In genomic region chr2:71821856-71822255, GRCh38 we compare ENCODE assay signal across 19 cellular contexts.
DNase-seq lines count a peak whose midpoint lies in the region; ATAC-seq, FAIRE-seq and TF ChIP-seq lines count a peak whose summit lies in the region.
"Had no signal": no experiment of that assay in that cellular context is flagged by ENCODE, and none has a peak within 500 bp of the region (broad histone marks: within the 10 kb centered on the region; RNA-seq: fewer than 3 reads in every experiment).

No MANE protein-coding gene starts in this region.

- no peak overlapping the region for H4K91ac ChIP-seq in IMR-90 (ENCODE audit: insufficient read depth, low read depth, low read length)

- CTCF ChIA-PET in A549 (lab: Yijun Ruan, JAX): no interaction called here
- CTCF ChIA-PET in IMR-90 (lab: Yijun Ruan, JAX): no interaction called here

- in situ Hi-C loops in IMR-90 (cut with MboI; ENCODE audit: low sequenced_read_pairs): no loop called here

- H3K27me3 Mint-ChIP-seq in astrocyte (ENCODE audit: low read depth, unreplicated experiment) (peaks cover 5% of the 10 kb centered on the region), mesothelial cell of epicardium (ENCODE audit: low read depth) (no peaks in the 10 kb centered on the region)
- H3K27me3 Mint-ChIP-seq in stimulated activated naive B cell treated with anti-CD40 and anti-IgM and Interleukin-4, amounts not matched to agents 10 μg/mL and 1 μg/mL and 100 μg/mL, for 72 hours: peaks cover 4 to 7% of the 10 kb centered on the region in 2 donors

- no peak overlapping the region for H4K5ac ChIP-seq in IMR-90 (ENCODE audit: low read depth, low read length)

- no peak overlapping the region for H3K4me3 ChIP-seq in A549
- H3K4me3 ChIP-seq in IMR-90 (ENCODE audit: insufficient read depth, low read depth, low read length): no peak overlapping the region
- H3K4me3 ChIP-seq in astrocyte (ENCODE audit: insufficient read depth, low read depth, low read length): no peak overlapping the region

- dilution Hi-C loops in IMR-90 (cut with HindIII; ENCODE audit: low sequenced_read_pairs, unreplicated experiment): no loop called here

- intact Hi-C loops in IMR-90 (cut with micrococcal nuclease): no loop called here

- no peak overlapping the region for H3K56ac ChIP-seq in IMR-90 (ENCODE audit: extremely low read depth, insufficient read depth, low read length)

- H2BK5ac ChIP-seq in IMR-90 (ENCODE audit: low read depth, low read length, poor library complexity, severe bottlenecking): no peak overlapping the region

- H3K36me3 Mint-ChIP-seq in astrocyte (ENCODE audit: low read depth, unreplicated experiment) (peaks cover 3% of the 10 kb centered on the region), mesothelial cell of epicardium (peaks cover 5% of the 10 kb centered on the region)
- no peaks in the 10 kb centered on the region for H3K36me3 Mint-ChIP-seq in stimulated activated naive B cell treated with anti-CD40 and anti-IgM and Interleukin-4, amounts not matched to agents 10 μg/mL and 1 μg/mL and 100 μg/mL, for 72 hours

- BruUV-seq in IMR-90 (replicated peaks; lab: Mats Ljungman, UMichigan): no TSS peak

- no peak overlapping the region for H2AK9ac ChIP-seq in IMR-90 (replicated peaks; ENCODE audit: low read depth, low read length, poor library complexity)

- H2BK15ac ChIP-seq in IMR-90 (ENCODE audit: low read depth, low read length): no peak overlapping the region

- TF ChIP-seq EP300 in A549 (IDR thresholded peaks at IDR 0.05): no peak

- H3K4me1 ChIP-seq in A549 (no peaks in the 10 kb centered on the region), IMR-90 (ENCODE audit: control insufficient read depth, insufficient read depth, low read length) (no peaks in the 10 kb centered on the region), astrocyte (ENCODE audit: insufficient read depth, low read length) (no peaks in the 10 kb centered on the region)

- TF ChIP-seq RAD21 in A549 (conservative IDR thresholded peaks at IDR 0.05 in 1 of 2, IDR thresholded peaks at IDR 0.05 in 1 of 2) (no peak), IMR-90 (IDR thresholded peaks at IDR 0.05; ENCODE audit: low read length) (no peak)

- H3K4ac ChIP-seq in IMR-90 (ENCODE audit: low read depth, low read length): no peak overlapping the region

- H3K9me3 ChIP-seq in A549 (peaks cover 2% of the 10 kb centered on the region; the same call in 1 of the 3 replicates), IMR-90 (ENCODE audit: control insufficient read depth, insufficient read depth, low read length) (no peaks in the 10 kb centered on the region; the same call in 1 of the 2 replicates), astrocyte (ENCODE audit: insufficient read depth, low read depth, low read length) (no peaks in the 10 kb centered on the region)

- POLR2A ChIA-PET in A549 (lab: Yijun Ruan, JAX) (no interaction called here), IMR-90 (lab: Charles Lee; ENCODE audit: unreplicated experiment) (no interaction called here)

- H3K9ac ChIP-seq in IMR-90 (ENCODE audit: low read depth, low read length) (no peak overlapping the region), astrocyte (ENCODE audit: low read length) (no peak overlapping the region)
- H3K9ac ChIP-seq: KMS-11 had no signal

- no peaks in the 10 kb centered on the region for H3K9me1 ChIP-seq in IMR-90 (ENCODE audit: insufficient read depth, low read length)

- H3K27ac ChIP-seq in A549: no peak overlapping the region
- H3K27ac ChIP-seq in IMR-90 (ENCODE audit: insufficient read depth, low read length): no peak overlapping the region
- no peak overlapping the region for H3K27ac ChIP-seq in astrocyte (ENCODE audit: low read depth, low read length)
- H3K27ac ChIP-seq: HL-60, KMS-11 had no signal

- H4K8ac ChIP-seq in IMR-90 (ENCODE audit: low read depth in 2 of 2, low read length in 2 of 2): no peak overlapping the region

- no peak overlapping the region for H2AK5ac ChIP-seq in IMR-90 (ENCODE audit: low read depth, low read length)

- no peak overlapping the region for H2AFZ ChIP-seq in IMR-90 (replicated peaks; ENCODE audit: low read length, poor library complexity)
- H2AFZ ChIP-seq in astrocyte (ENCODE audit: low read depth, low read length): no peak overlapping the region

- ATAC-seq in A549 (no peak), IMR-90 (ENCODE audit: low read depth) (peak; percentile 29; the same call in 1 of the 2 replicates), HG02981 (IDR thresholded peaks at IDR 0.05; ENCODE audit: unreplicated experiment) (no peak)
- no peak for ATAC-seq in stimulated activated naive B cell treated with anti-CD40 and anti-IgM and Interleukin-4, amounts not matched to agents 10 μg/mL and 1 μg/mL and 100 μg/mL, for 72 hours (replicated peaks)
- ATAC-seq: HCT116 had no signal

- H3K27ac Mint-ChIP-seq in astrocyte (ENCODE audit: unreplicated experiment) (no peak overlapping the region), mesothelial cell of epicardium (no peak overlapping the region)
- H3K27ac Mint-ChIP-seq in stimulated activated naive B cell treated with anti-CD40 and anti-IgM and Interleukin-4, amounts not matched to agents 10 μg/mL and 1 μg/mL and 100 μg/mL, for 72 hours: no peak overlapping the region
- H3K27ac Mint-ChIP-seq: B cell; CD4-positive, alpha-beta T cell had no signal

- H3K4me3 Mint-ChIP-seq in astrocyte (ENCODE audit: unreplicated experiment) (no peak overlapping the region), mesothelial cell of epicardium (no peak overlapping the region)
- H3K4me3 Mint-ChIP-seq in stimulated activated naive B cell treated with anti-CD40 and anti-IgM and Interleukin-4, amounts not matched to agents 10 μg/mL and 1 μg/mL and 100 μg/mL, for 72 hours: no peak overlapping the region
- H3K4me3 Mint-ChIP-seq: B cell; CD4-positive, alpha-beta T cell had no signal

- H3K4me2 ChIP-seq in A549 (no peak overlapping the region), IMR-90 (ENCODE audit: low read depth, low read length) (no peak overlapping the region), astrocyte (ENCODE audit: low read length) (no peak overlapping the region)
- H3K4me2 ChIP-seq: KMS-11 had no signal

- FAIRE-seq in A549 (lab: Jason Lieb, UNC) (peak; percentile 51), astrocyte (lab: Jason Lieb, UNC) (no peak)
- FAIRE-seq: H54 had no signal

- H3K9me3 Mint-ChIP-seq in astrocyte (ENCODE audit: unreplicated experiment) (peaks cover 5% of the 10 kb centered on the region), mesothelial cell of epicardium (peaks cover 40% of the 10 kb centered on the region)
- H3K9me3 Mint-ChIP-seq in stimulated activated naive B cell treated with anti-CD40 and anti-IgM and Interleukin-4, amounts not matched to agents 10 μg/mL and 1 μg/mL and 100 μg/mL, for 72 hours: peaks cover 5 to 9% of the 10 kb centered on the region in 2 donors
- H3K9me3 Mint-ChIP-seq: CD4-positive, alpha-beta T cell had no signal

- no peaks in the 10 kb centered on the region for H3K79me2 ChIP-seq in astrocyte (ENCODE audit: insufficient read depth, low read length)

- H3K23ac ChIP-seq in IMR-90 (ENCODE audit: low read depth, low read length): no peak overlapping the region

- H4K20me1 ChIP-seq in IMR-90 (ENCODE audit: insufficient read depth, low read length): no peaks in the 10 kb centered on the region
- no peaks in the 10 kb centered on the region for H4K20me1 ChIP-seq in astrocyte (ENCODE audit: insufficient read depth, low read length)

- no peak for DNase-seq in A549 (ENCODE audit: low read depth in 1 of 2, low spot score in 1 of 2)
- DNase-seq in ELR (ENCODE audit: low read depth): peak; percentile 62
- no peak for DNase-seq in IMR-90
- peak; percentile 40 for DNase-seq in astrocyte (ENCODE audit: low read depth)
- DNase-seq in stimulated activated naive B cell treated with anti-CD40 and anti-IgM and Interleukin-4, amounts not matched to agents 10 μg/mL and 1 μg/mL and 100 μg/mL, for 72 hours: no peak
- DNase-seq in mesothelial cell of epicardium (ENCODE audit: low spot score in 2 of 2, unreplicated experiment in 2 of 2): no peak
- DNase-seq in NCI-H2227 treated with DMSO at 0.1 percent for 48 hours (lab: John Stamatoyannopoulos, UW): no peak
- DNase-seq: C1 segment of cervical spinal cord; Calu3; CD4-positive, alpha-beta T cell; DMS 273 treated with DMSO at 0.1 percent for 48 hours; DMS79; GF-D8 had no signal

- no peak overlapping the region for H2BK20ac ChIP-seq in IMR-90 (ENCODE audit: low read depth, low read length)

- H3K18ac ChIP-seq in IMR-90 (ENCODE audit: low read depth, low read length): no peak overlapping the region

- peaks cover 19% of the 10 kb centered on the region for H3K27me3 ChIP-seq in IMR-90 (ENCODE audit: control insufficient read depth, insufficient read depth, low read length)
- no peaks in the 10 kb centered on the region for H3K27me3 ChIP-seq in astrocyte (ENCODE audit: insufficient read depth, low read length)

- no peaks in the 10 kb centered on the region for H3K36me3 ChIP-seq in IMR-90 (ENCODE audit: control insufficient read depth, insufficient read depth, low read length)
- H3K36me3 ChIP-seq in astrocyte (ENCODE audit: insufficient read depth, low read length): no peaks in the 10 kb centered on the region

- H3K79me1 ChIP-seq in IMR-90 (ENCODE audit: low read depth in 1 of 2, low read length in 2 of 2): no peaks in the 10 kb centered on the region

- TF ChIP-seq POLR2A in A549 (IDR thresholded peaks at IDR 0.05; ENCODE audit: low read length): no peak
- TF ChIP-seq POLR2A in IMR-90 (IDR thresholded peaks at IDR 0.05; ENCODE audit: low read depth, low read length): no peak

- no peak overlapping the region for H2BK120ac ChIP-seq in IMR-90 (ENCODE audit: low read depth, low read length)

- H3K4me1 Mint-ChIP-seq in astrocyte (ENCODE audit: low read depth, unreplicated experiment) (no peaks in the 10 kb centered on the region), mesothelial cell of epicardium (no peaks in the 10 kb centered on the region)
- no peaks in the 10 kb centered on the region for H3K4me1 Mint-ChIP-seq in stimulated activated naive B cell treated with anti-CD40 and anti-IgM and Interleukin-4, amounts not matched to agents 10 μg/mL and 1 μg/mL and 100 μg/mL, for 72 hours
- H3K4me1 Mint-ChIP-seq: B cell had no signal

- H3K14ac ChIP-seq in IMR-90 (replicated peaks; ENCODE audit: low read depth, low read length): no peak overlapping the region

- TF ChIP-seq CTCF in A549 (IDR thresholded peaks at IDR 0.05) (no peak), IMR-90 (conservative IDR thresholded peaks at IDR 0.05; ENCODE audit: low read depth, low read length) (no peak), astrocyte (IDR thresholded peaks at IDR 0.05; ENCODE audit: insufficient read depth, low read depth, low read length) (no peak), mesothelial cell of epicardium (IDR thresholded peaks at IDR 0.05; ENCODE audit: unreplicated experiment) (no peak)

TF ChIP-seq in A549, 52 proteins besides CTCF, POLR2A, EP300 and RAD21 (continues in another document):
- TF ChIP-seq HDAC2 (IDR thresholded peaks at IDR 0.05) (no peak), CHD4 (IDR thresholded peaks at IDR 0.05; ENCODE audit: borderline replicate concordance) (no peak), POLR2AphosphoS2 (conservative IDR thresholded peaks at IDR 0.05; ENCODE audit: low read length) (no peak)

TF ChIP-seq in IMR-90, 13 proteins besides CTCF, POLR2A, EP300 and RAD21 (continues in another document):
- TF ChIP-seq MAFK (IDR thresholded peaks at IDR 0.05; ENCODE audit: low read depth, low read length): no peak
- no peak for TF ChIP-seq MXI1 (IDR thresholded peaks at IDR 0.05; ENCODE audit: borderline replicate concordance, low read depth, low read length)
- no peak for TF ChIP-seq RFX5 (IDR thresholded peaks at IDR 0.05; ENCODE audit: low read depth, low read length)
- no peak for TF ChIP-seq MAZ (IDR thresholded peaks at IDR 0.05; ENCODE audit: borderline replicate concordance, low read depth, low read length)

Comparison
In these comparisons a context has a peak if more than half of its experiments do, and no peak if none do; other contexts are left out.
1. DNase-seq: peak in ELR (single experiment) and astrocyte (single experiment); none in A549 (0 of 2), IMR-90 (single experiment), stimulated activated naive B cell treated with anti-CD40 and anti-IgM and Interleukin-4, amounts not matched to agents 10 μg/mL and 1 μg/mL and 100 μg/mL, for 72 hours (single experiment), mesothelial cell of epicardium (0 of 2) and NCI-H2227 treated with DMSO at 0.1 percent for 48 hours (single experiment).